ENCODE assay signal across 1 cellular context in genomic region chr11:1682225-1682901, GRCh38.
TF ChIP-seq lines count a peak whose summit lies in the region.

No MANE protein-coding gene starts in this region.

TF ChIP-seq in HepG2, 621 proteins besides CTCF, POLR2A, EP300 and RAD21 (continued from another document and continues in another):
- TF ChIP-seq RNF219 (CRISPR knock-in tag; IDR thresholded peaks at IDR 0.05): peak; percentile 81; the same call in 1 of the 2 replicates
- no peak; the same call in 1 of the 2 replicates for TF ChIP-seq CEBPG (CRISPR knock-in tag; IDR thresholded peaks at IDR 0.05)
- TF ChIP-seq ZNF670 (CRISPR knock-in tag; IDR thresholded peaks at IDR 0.05; ENCODE audit: borderline replicate concordance): no peak
- TF ChIP-seq RBAK (CRISPR knock-in tag; IDR thresholded peaks at IDR 0.05): peak; percentile 79; the same call in 1 of the 2 replicates
- no peak for TF ChIP-seq ZNF160 (CRISPR knock-in tag; IDR thresholded peaks at IDR 0.05)
- TF ChIP-seq ZNF431 (CRISPR knock-in tag; IDR thresholded peaks at IDR 0.05; ENCODE audit: borderline replicate concordance, low read depth): no peak
- TF ChIP-seq JUN (CRISPR knock-in tag; IDR thresholded peaks at IDR 0.05): peak; percentile 37; the same call in 1 of the 2 replicates
- no peak for TF ChIP-seq SRSF9 (IDR thresholded peaks at IDR 0.05; ENCODE audit: borderline replicate concordance, insufficient read depth, low read depth, low read length, poor library complexity, severe bottlenecking)
- peak; percentile 87 for TF ChIP-seq NR2F6 (IDR thresholded peaks at IDR 0.05)
- TF ChIP-seq NR2F6 (CRISPR knock-in tag; IDR thresholded peaks at IDR 0.05): peak; percentile 56
- no peak for TF ChIP-seq CCAR2 (optimal IDR thresholded peaks at IDR 0.05; ENCODE audit: low read depth, low read length)
- TF ChIP-seq GLI4 (CRISPR knock-in tag; IDR thresholded peaks at IDR 0.05; ENCODE audit: borderline replicate concordance): no peak
- TF ChIP-seq NR2C2 (CRISPR knock-in tag; IDR thresholded peaks at IDR 0.05; ENCODE audit: borderline replicate concordance): peak; percentile 40; the same call in 1 of the 2 replicates
- peak; percentile 53 for TF ChIP-seq THAP11 (CRISPR knock-in tag; IDR thresholded peaks at IDR 0.05)
- TF ChIP-seq FOXJ3 (CRISPR knock-in tag; IDR thresholded peaks at IDR 0.05; ENCODE audit: borderline replicate concordance): no peak
- TF ChIP-seq ZBTB25 (CRISPR knock-in tag; IDR thresholded peaks at IDR 0.05): peak; percentile 19; the same call in 1 of the 2 replicates
- TF ChIP-seq ZSCAN29 (CRISPR knock-in tag; conservative IDR thresholded peaks at IDR 0.05): peak; percentile 71
- no peak for TF ChIP-seq ZNF30 (CRISPR knock-in tag; IDR thresholded peaks at IDR 0.05)
- TF ChIP-seq ZNF674 (CRISPR knock-in tag; IDR thresholded peaks at IDR 0.05; ENCODE audit: low read depth): no peak
- peak; percentile 84 for TF ChIP-seq TCF7 (IDR thresholded peaks at IDR 0.05; ENCODE audit: low read depth)
- peak; percentile 97 for TF ChIP-seq ZBTB4 (CRISPR knock-in tag; IDR thresholded peaks at IDR 0.05; ENCODE audit: borderline replicate concordance)
- TF ChIP-seq MYNN (CRISPR knock-in tag; IDR thresholded peaks at IDR 0.05; ENCODE audit: low read depth): no peak
- no peak for TF ChIP-seq ZNF484 (CRISPR knock-in tag; IDR thresholded peaks at IDR 0.05; ENCODE audit: borderline replicate concordance, low read depth)
- peak; percentile 68; the same call in 1 of the 2 replicates for TF ChIP-seq ZNF614 (CRISPR knock-in tag; IDR thresholded peaks at IDR 0.05; ENCODE audit: borderline replicate concordance)
- no peak for TF ChIP-seq ZNF337 (CRISPR knock-in tag; IDR thresholded peaks at IDR 0.05; ENCODE audit: borderline replicate concordance, low read depth)
- peak; percentile 46; the same call in 1 of the 2 replicates for TF ChIP-seq UBTF (CRISPR knock-in tag; IDR thresholded peaks at IDR 0.05)
- no peak for TF ChIP-seq SYNCRIP (IDR thresholded peaks at IDR 0.05; ENCODE audit: insufficient read depth, low read depth, low read length)
- TF ChIP-seq ZNF775 (CRISPR knock-in tag; IDR thresholded peaks at IDR 0.05; ENCODE audit: borderline replicate concordance): no peak; the same call in 1 of the 2 replicates
- TF ChIP-seq BCLAF1 (IDR thresholded peaks at IDR 0.05): no peak
- peak; percentile 60 for TF ChIP-seq FOSL2 (CRISPR knock-in tag; IDR thresholded peaks at IDR 0.05)
- no peak for TF ChIP-seq CBFB (CRISPR knock-in tag; IDR thresholded peaks at IDR 0.05)
- peak; percentile 71; the same call in 1 of the 2 replicates for TF ChIP-seq HMG20A (CRISPR knock-in tag; IDR thresholded peaks at IDR 0.05; ENCODE audit: borderline replicate concordance)
- peak; percentile 32; the same call in 1 of the 2 replicates for TF ChIP-seq MEIS1 (CRISPR knock-in tag; IDR thresholded peaks at IDR 0.05; ENCODE audit: borderline replicate concordance)
- TF ChIP-seq REXO4 (CRISPR knock-in tag; IDR thresholded peaks at IDR 0.05; ENCODE audit: borderline replicate concordance): no peak
- no peak; the same call in 1 of the 2 replicates for TF ChIP-seq ZNF512B (CRISPR knock-in tag; IDR thresholded peaks at IDR 0.05; ENCODE audit: borderline replicate concordance)
- no peak for TF ChIP-seq ARNT2 (CRISPR knock-in tag; IDR thresholded peaks at IDR 0.05; ENCODE audit: low read depth)
- no peak for TF ChIP-seq ISX (CRISPR knock-in tag; conservative IDR thresholded peaks at IDR 0.05)
- no peak for TF ChIP-seq SOX6 (IDR thresholded peaks at IDR 0.05)
- peak; percentile 86 for TF ChIP-seq SOX6 (CRISPR knock-in tag; IDR thresholded peaks at IDR 0.05)
- peak; percentile 51; the same call in 1 of the 2 replicates for TF ChIP-seq MBD4 (IDR thresholded peaks at IDR 0.05; ENCODE audit: borderline replicate concordance, low read length)
- TF ChIP-seq REL (CRISPR knock-in tag; conservative IDR thresholded peaks at IDR 0.05): no peak
- peak; percentile 92 for TF ChIP-seq MED13 (CRISPR knock-in tag; IDR thresholded peaks at IDR 0.05)
- TF ChIP-seq TERF1 (CRISPR knock-in tag; IDR thresholded peaks at IDR 0.05): no peak
- no peak for TF ChIP-seq CC2D1A (CRISPR knock-in tag; IDR thresholded peaks at IDR 0.05)
- no peak for TF ChIP-seq KDM6A (CRISPR knock-in tag; IDR thresholded peaks at IDR 0.05; ENCODE audit: low read depth)
- TF ChIP-seq KDM4B (CRISPR knock-in tag; IDR thresholded peaks at IDR 0.05): no peak
- no peak for TF ChIP-seq IRF1 (CRISPR knock-in tag; IDR thresholded peaks at IDR 0.05; ENCODE audit: low read depth)
- TF ChIP-seq ZSCAN5A (CRISPR knock-in tag; IDR thresholded peaks at IDR 0.05; ENCODE audit: borderline replicate concordance): no peak
- TF ChIP-seq MXD4 (CRISPR knock-in tag; IDR thresholded peaks at IDR 0.05): no peak
- no peak for TF ChIP-seq HIVEP1 (CRISPR knock-in tag; IDR thresholded peaks at IDR 0.05)
